10 cellular contexts compared by ENCODE assay signal in the genomic region with DNA sequence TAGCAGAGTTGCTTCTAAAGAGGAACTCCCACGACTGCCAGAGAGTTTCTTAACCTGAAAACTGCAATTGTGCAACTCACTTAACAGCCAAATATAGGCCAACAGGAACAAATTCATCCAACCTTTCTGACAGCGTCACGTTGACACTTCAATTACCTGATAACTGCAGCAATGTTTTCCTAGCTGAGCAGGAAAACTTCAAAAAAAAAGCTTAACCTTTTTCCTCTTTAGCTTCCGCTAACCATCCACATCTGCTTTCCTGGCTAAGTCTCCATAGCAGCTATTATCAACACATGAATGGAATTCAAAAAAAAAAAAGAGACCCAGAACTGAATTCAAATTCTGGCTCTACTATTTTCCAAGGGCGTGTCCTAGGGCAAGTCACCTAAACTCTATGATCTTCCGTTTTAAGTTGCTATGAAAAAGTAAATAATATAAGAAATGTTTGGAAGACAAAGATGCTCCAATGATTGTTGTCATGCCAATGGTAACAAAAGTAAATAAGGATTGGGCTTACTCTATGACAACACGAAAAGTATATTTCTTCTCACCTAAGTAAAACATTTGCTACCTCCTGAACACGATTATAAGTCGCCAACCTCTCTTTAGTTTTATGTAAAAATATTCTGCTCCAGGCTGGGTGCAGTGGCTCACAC.
A peak's percentile ranks its signal among the peaks of the same experiment; 100 is the strongest.
DNase-seq lines count a peak whose midpoint lies in the region; ATAC-seq, FAIRE-seq and TF ChIP-seq lines count a peak whose summit lies in the region.
"Had no signal": no experiment of that assay in that cellular context is flagged by ENCODE, and none has a peak within 500 bp of the region (broad histone marks: within the 10 kb centered on the region; RNA-seq: fewer than 3 reads in every experiment).

No MANE protein-coding gene starts in this region.

- no peaks in the 10 kb centered on the region for H4K20me1 ChIP-seq in astrocyte (ENCODE audit: insufficient read depth, low read length)

- H3K4me3 Mint-ChIP-seq in activated CD4-positive, alpha-beta memory T cell treated with anti-CD3 and anti-CD28 coated beads for 36 hours: no peak overlapping the region
- H3K4me3 Mint-ChIP-seq in activated CD4-positive, alpha-beta memory T cell treated with anti-CD3 and anti-CD28 coated beads, Interleukin-2, amount 10 ng/mL, durations not matched to agents 7 days and 5 days: no peak overlapping the region
- H3K4me3 Mint-ChIP-seq in astrocyte (ENCODE audit: unreplicated experiment): no peak overlapping the region

- no peak for DNase-seq in activated CD4-positive, alpha-beta memory T cell treated with anti-CD3 and anti-CD28 coated beads for 36 hours
- no peak for DNase-seq in activated CD4-positive, alpha-beta memory T cell treated with anti-CD3 and anti-CD28 coated beads, Interleukin-2, amount 10 ng/mL, durations not matched to agents 7 days and 5 days
- DNase-seq in astrocyte (ENCODE audit: low read depth) (peak; percentile 23), left lobe of liver (ENCODE audit: low spot score) (no peak), upper lobe of right lung (no peak), substantia nigra (lab: John Stamatoyannopoulos, UW) (no peak)
- DNase-seq: foreskin melanocyte, NCI-H526 treated with DMSO at 0.1 percent for 48 hours had no signal

- CTCF ChIA-PET in activated CD4-positive, alpha-beta memory T cell treated with anti-CD3 and anti-CD28 coated beads for 36 hours (lab: Charles Lee): interaction anchor here (1.0 kb wide), 1 partner anchor 10 kb away, joined by 3 read pairs; no protein-coding TSS in a partner anchor
- CTCF ChIA-PET in activated CD4-positive, alpha-beta memory T cell treated with anti-CD3 and anti-CD28 coated beads, Interleukin-2, amount 10 ng/mL, durations not matched to agents 7 days and 5 days (lab: Charles Lee): interaction anchor here (0.9 kb wide), 1 partner anchor 10 kb away, joined by 3 read pairs; no protein-coding TSS in a partner anchor

- H3K36me3 ChIP-seq in astrocyte (ENCODE audit: insufficient read depth, low read length): no peaks in the 10 kb centered on the region
- no peaks in the 10 kb centered on the region for H3K36me3 ChIP-seq in upper lobe of right lung

- no peak for TF ChIP-seq CTCF in astrocyte (IDR thresholded peaks at IDR 0.05; ENCODE audit: insufficient read depth, low read depth, low read length)
- TF ChIP-seq CTCF in upper lobe of right lung (IDR thresholded peaks at IDR 0.05): no peak

- no peaks in the 10 kb centered on the region for H3K79me2 ChIP-seq in astrocyte (ENCODE audit: insufficient read depth, low read length)

- no peaks in the 10 kb centered on the region for H3K9me3 Mint-ChIP-seq in activated CD4-positive, alpha-beta memory T cell treated with anti-CD3 and anti-CD28 coated beads for 36 hours
- peaks cover 3% of the 10 kb centered on the region for H3K9me3 Mint-ChIP-seq in activated CD4-positive, alpha-beta memory T cell treated with anti-CD3 and anti-CD28 coated beads, Interleukin-2, amount 10 ng/mL, durations not matched to agents 7 days and 5 days
- peaks cover 5% of the 10 kb centered on the region for H3K9me3 Mint-ChIP-seq in astrocyte (ENCODE audit: unreplicated experiment)

- peaks cover 65% of the 10 kb centered on the region for H3K4me1 Mint-ChIP-seq in activated CD4-positive, alpha-beta memory T cell treated with anti-CD3 and anti-CD28 coated beads for 36 hours (ENCODE audit: low read depth)
- peaks cover 49% of the 10 kb centered on the region for H3K4me1 Mint-ChIP-seq in activated CD4-positive, alpha-beta memory T cell treated with anti-CD3 and anti-CD28 coated beads, Interleukin-2, amount 10 ng/mL, durations not matched to agents 7 days and 5 days
- peaks cover 20% of the 10 kb centered on the region for H3K4me1 Mint-ChIP-seq in astrocyte (ENCODE audit: low read depth, unreplicated experiment)

- POLR2A ChIA-PET in activated CD4-positive, alpha-beta memory T cell treated with anti-CD3 and anti-CD28 coated beads for 36 hours (lab: Charles Lee): interaction anchor here (0.6 to 11.5 kb wide), 3 partner anchors 10 to 705 kb away, joined by 4 to 125 read pairs (median 5); no protein-coding TSS in a partner anchor
- POLR2A ChIA-PET in activated CD4-positive, alpha-beta memory T cell treated with anti-CD3 and anti-CD28 coated beads, Interleukin-2, amount 10 ng/mL, durations not matched to agents 7 days and 5 days (lab: Charles Lee): no interaction called here

- H3K4me1 ChIP-seq in astrocyte (ENCODE audit: insufficient read depth, low read length) (peaks cover 4% of the 10 kb centered on the region), upper lobe of right lung (peaks cover 28% of the 10 kb centered on the region)

- no peak for FAIRE-seq in astrocyte (lab: Jason Lieb, UNC)

- H3K4me2 ChIP-seq in astrocyte (ENCODE audit: low read length): no peak overlapping the region

- peak; percentile 88 for ATAC-seq in left lobe of liver
- ATAC-seq in upper lobe of right lung: peak; percentile 79
- no peak for ATAC-seq in GM21360 (IDR thresholded peaks at IDR 0.05; ENCODE audit: unreplicated experiment)
- ATAC-seq in GM21390 (IDR thresholded peaks at IDR 0.05; ENCODE audit: unreplicated experiment): no peak

- no peak overlapping the region for H3K4me3 ChIP-seq in astrocyte (ENCODE audit: insufficient read depth, low read depth, low read length)
- H3K4me3 ChIP-seq in upper lobe of right lung: no peak overlapping the region

- no peak overlapping the region for H2AFZ ChIP-seq in astrocyte (ENCODE audit: low read depth, low read length)

- H3K9ac ChIP-seq in astrocyte (ENCODE audit: low read length): no peak overlapping the region

- peak overlapping the region; percentile 71 for H3K27ac Mint-ChIP-seq in activated CD4-positive, alpha-beta memory T cell treated with anti-CD3 and anti-CD28 coated beads for 36 hours
- H3K27ac Mint-ChIP-seq in activated CD4-positive, alpha-beta memory T cell treated with anti-CD3 and anti-CD28 coated beads, Interleukin-2, amount 10 ng/mL, durations not matched to agents 7 days and 5 days: no peak overlapping the region
- no peak overlapping the region for H3K27ac Mint-ChIP-seq in astrocyte (ENCODE audit: unreplicated experiment)

- H3K27me3 Mint-ChIP-seq in activated CD4-positive, alpha-beta memory T cell treated with anti-CD3 and anti-CD28 coated beads for 36 hours: no peaks in the 10 kb centered on the region
- no peaks in the 10 kb centered on the region for H3K27me3 Mint-ChIP-seq in activated CD4-positive, alpha-beta memory T cell treated with anti-CD3 and anti-CD28 coated beads, Interleukin-2, amount 10 ng/mL, durations not matched to agents 7 days and 5 days
- H3K27me3 Mint-ChIP-seq in astrocyte (ENCODE audit: low read depth, unreplicated experiment): peaks cover 2% of the 10 kb centered on the region

- no peaks in the 10 kb centered on the region for H3K9me3 ChIP-seq in astrocyte (ENCODE audit: insufficient read depth, low read depth, low read length)
- H3K9me3 ChIP-seq in upper lobe of right lung: no peaks in the 10 kb centered on the region

- intact Hi-C loops in activated CD4-positive, alpha-beta memory T cell treated with anti-CD3 and anti-CD28 coated beads for 36 hours (cut with micrococcal nuclease): loop anchor here (1.0 kb wide), 1 partner anchor 11 kb away; no protein-coding TSS in a partner anchor
- intact Hi-C loops in upper lobe of right lung (cut with DNase I): no loop called here

- H3K36me3 Mint-ChIP-seq in activated CD4-positive, alpha-beta memory T cell treated with anti-CD3 and anti-CD28 coated beads for 36 hours: peaks cover 4% of the 10 kb centered on the region
- H3K36me3 Mint-ChIP-seq in activated CD4-positive, alpha-beta memory T cell treated with anti-CD3 and anti-CD28 coated beads, Interleukin-2, amount 10 ng/mL, durations not matched to agents 7 days and 5 days (ENCODE audit: low read depth): peaks cover 3% of the 10 kb centered on the region
- no peaks in the 10 kb centered on the region for H3K36me3 Mint-ChIP-seq in astrocyte (ENCODE audit: low read depth, unreplicated experiment)

- H3K27ac ChIP-seq in astrocyte (ENCODE audit: low read depth, low read length): no peak overlapping the region
- peak overlapping the region; percentile 45 for H3K27ac ChIP-seq in upper lobe of right lung
- no peak overlapping the region for H3K27ac ChIP-seq in substantia nigra (ENCODE audit: low read depth, low read length, poor library complexity, severe bottlenecking)

- no peaks in the 10 kb centered on the region for H3K27me3 ChIP-seq in astrocyte (ENCODE audit: insufficient read depth, low read length)
- no peaks in the 10 kb centered on the region for H3K27me3 ChIP-seq in upper lobe of right lung

Comparison
In these comparisons a context has a peak if more than half of its experiments do, and no peak if none do; other contexts are left out.
1. ATAC-seq: peak in left lobe of liver (single experiment) and upper lobe of right lung (single experiment); none in GM21360 (single experiment) and GM21390 (single experiment).